Comparison of ENCODE assay signal across 13 cellular contexts in genomic region chr11:67367014-67367835, GRCh38. TPM values are rescaled to one million over a fixed set of nuclear protein-coding genes. Genes with fewer than 3 reads are reported as not detected.
DNase-seq lines count a peak whose midpoint lies in the region; ATAC-seq and TF ChIP-seq lines count a peak whose summit lies in the region.
"Had no signal": no experiment of that assay in that cellular context is flagged by ENCODE, and none has a peak within 500 bp of the region (broad histone marks: within the 10 kb centered on the region; RNA-seq: fewer than 3 reads in every experiment).

No MANE protein-coding gene starts in this region.

- intact Hi-C loops in ascending aorta (cut with DNase I) (no loop called here), spleen (cut with DNase I; ENCODE audit: low total_unique reads) (no loop called here)

- DNase-seq in GM23248 = peak; percentile 40
- DNase-seq in ascending aorta (ENCODE audit: low spot score in 2 of 2) = no peak
- DNase-seq in hepatocyte (ENCODE audit: low spot score) = peak; percentile 62
- DNase-seq in spleen = peak; percentile 85
- no peak for DNase-seq in inferior parietal cortex (ENCODE audit: extremely low spot score)
- no peak for DNase-seq in kidney tubule cell (ENCODE audit: low spot score)
- DNase-seq in hepatic stellate cell (ENCODE audit: low spot score) = no peak
- DNase-seq: kidney, MM.1S, psoas muscle, SHP77 had no signal

- no peak for TF ChIP-seq POLR2A in spleen (IDR thresholded peaks at IDR 0.05)

- peaks cover 48% of the 10 kb centered on the region for H3F3A ChIP-seq in GM23248 (ENCODE audit: insufficient read depth)

- H3K4me1 ChIP-seq in GM23248 (ENCODE audit: insufficient read depth) (peaks cover 55% of the 10 kb centered on the region), ascending aorta (peaks cover 4 to 33% of the 10 kb centered on the region in 2 donors), hepatocyte (ENCODE audit: insufficient read depth) (peaks cover 66% of the 10 kb centered on the region), spleen (peaks cover 55 to 98% (median 85%) of the 10 kb centered on the region in 6 donors)

- H3K9ac ChIP-seq in GM23248 = peak overlapping the region; percentile 62

- H3K27ac ChIP-seq in GM23248 (peak overlapping the region; percentile 62), ascending aorta (peak overlapping the region; percentile 33 to 53), hepatocyte (peak overlapping the region; percentile 99), spleen (peak overlapping the region in 5 of 8 donors; percentile 41 to 80 (median 54))
- H3K27ac ChIP-seq: psoas muscle had no signal

- no peak for ATAC-seq in GM19324 (IDR thresholded peaks at IDR 0.05; ENCODE audit: low FRiP score, unreplicated experiment)

- peak overlapping the region; percentile 69 for H3K4me2 ChIP-seq in GM23248 (ENCODE audit: unreplicated experiment)
- peak overlapping the region; percentile 69 for H3K4me2 ChIP-seq in hepatocyte

- H4K20me1 ChIP-seq in GM23248 (ENCODE audit: insufficient read depth) (peaks cover 23% of the 10 kb centered on the region), hepatocyte (ENCODE audit: insufficient read depth, poor library complexity, severe bottlenecking) (no peaks in the 10 kb centered on the region)

- peaks cover 100% of the 10 kb centered on the region for H3K79me2 ChIP-seq in GM23248 (ENCODE audit: insufficient read depth)
- H3K79me2 ChIP-seq in hepatocyte = peaks cover 37% of the 10 kb centered on the region

- in situ Hi-C loops in GM23248 (cut with MboI) = no loop called here

- 52 to 59% methylated on average over 19 to 26 of the region's 26 CpGs for WGBS in GM23248 (ENCODE audit: low coverage in 1 of 2, low lambda C conversion rate in 2 of 2, missing lambda C conversion rate in 2 of 2), 2 experiments
- WGBS in hepatocyte (ENCODE audit: low lambda C conversion rate, missing lambda C conversion rate) = 65% methylated on average over 20 of the region's 26 CpGs
- 45 to 63% (median 50%) methylated on average over 22 to 26 of the region's 26 CpGs for WGBS in spleen, 5 donors

- H3K9me2 ChIP-seq in GM23248 (ENCODE audit: insufficient read depth) = no peaks in the 10 kb centered on the region
- H3K9me2 ChIP-seq in hepatocyte (replicated peaks; ENCODE audit: insufficient read depth) = no peaks in the 10 kb centered on the region

- no peaks in the 10 kb centered on the region for H3K27me3 ChIP-seq in GM23248 (replicated peaks; ENCODE audit: insufficient read depth)
- no peaks in the 10 kb centered on the region for H3K27me3 ChIP-seq in ascending aorta
- H3K27me3 ChIP-seq in hepatocyte = no peaks in the 10 kb centered on the region
- H3K27me3 ChIP-seq in spleen (replicated peaks in 1 of 7) = peaks cover 0 to 2% (median 0%) of the 10 kb centered on the region in 7 donors

- H2AFZ ChIP-seq in GM23248 (no peak overlapping the region), hepatocyte (no peak overlapping the region)

- H3K9me3 ChIP-seq in GM23248 (ENCODE audit: low read depth) = no peaks in the 10 kb centered on the region
- H3K9me3 ChIP-seq in ascending aorta = no peaks in the 10 kb centered on the region
- no peaks in the 10 kb centered on the region for H3K9me3 ChIP-seq in hepatocyte (ENCODE audit: low read depth)
- H3K9me3 ChIP-seq in spleen = no peaks in the 10 kb centered on the region
- H3K9me3 ChIP-seq: psoas muscle had no signal

- H3K36me3 ChIP-seq in GM23248 (ENCODE audit: low read depth) (peaks cover 19% of the 10 kb centered on the region; the same call in 1 of the 2 replicates), ascending aorta (peaks cover 9 to 11% of the 10 kb centered on the region in 2 donors), hepatocyte (replicated peaks; ENCODE audit: insufficient read depth, low read depth) (no peaks in the 10 kb centered on the region), spleen (peaks cover 0 to 26% (median 0%) of the 10 kb centered on the region in 6 donors)

- H3K4me3 ChIP-seq in GM23248 (peak overlapping the region; percentile 36), ascending aorta (no peak overlapping the region), hepatocyte (no peak overlapping the region), spleen (no peak overlapping the region)
- H3K4me3 ChIP-seq: psoas muscle had no signal

- TF ChIP-seq CTCF in ascending aorta (IDR thresholded peaks at IDR 0.05) (no peak), hepatocyte (IDR thresholded peaks at IDR 0.05; ENCODE audit: poor library complexity) (no peak), spleen (IDR thresholded peaks at IDR 0.05 in 8 of 11, conservative IDR thresholded peaks at IDR 0.05 in 3 of 11) (no peak)

RNA-seq across cellular contexts. Expression of gene CLCF1, which starts 6.2 kb away (rescaled TPM):
- total RNA-seq in GM23248 (2014; rRNA removed; shearing (Covaris generic)) = 33.0 and 39.1 TPM in 2 replicates
- polyA plus RNA-seq in GM23248 (2016; fragmentation: Nextera tagmentation; extraction: Ambion mirVana) (20.0 and 21.1 TPM in 2 replicates), hepatocyte (6.5 and 9.4 TPM in 2 replicates), spleen (1 to 10 TPM; 6.0 to 9.3 (median 9.0) TPM)
- total RNA-seq in ascending aorta (32.6 TPM), hepatocyte (5.5 and 13.2 TPM in 2 replicates), spleen (10 to 100 TPM in 2 of 7 donors, 1 to 10 TPM in 5; 4.3 to 13.7 (median 6.7) TPM)

RNA-seq across cellular contexts. Expression of gene POLD4, which starts 13.9 kb away (rescaled TPM):
- total RNA-seq in GM23248 (2014; rRNA removed; shearing (Covaris generic)) = 86.6 and 109 TPM in 2 replicates
- 121 and 136 TPM in 2 replicates for polyA plus RNA-seq in GM23248 (2016; fragmentation: Nextera tagmentation; extraction: Ambion mirVana)
- total RNA-seq in ascending aorta = 107 TPM
- 69.8 and 74.4 TPM in 2 replicates for total RNA-seq in hepatocyte
- 97.4 and 117 TPM in 2 replicates for polyA plus RNA-seq in hepatocyte
- total RNA-seq in spleen = 100 to 1,000 TPM in 4 of 7 donors, 10 to 100 TPM in 3; 81.4 to 159 (median 103) TPM
- polyA plus RNA-seq in spleen = 100 to 1,000 TPM; 267 to 290 (median 279) TPM

RNA-seq across cellular contexts. Expression of gene RAD9A, which starts 24.6 kb away (rescaled TPM):
- total RNA-seq in GM23248 (2014; rRNA removed; shearing (Covaris generic)) = 0.51 and 4.6 TPM in 2 replicates
- 3.9 and 5.7 TPM in 2 replicates for polyA plus RNA-seq in GM23248 (2016; fragmentation: Nextera tagmentation; extraction: Ambion mirVana)
- 22.6 TPM for total RNA-seq in ascending aorta
- 17.3 and 24.0 TPM in 2 replicates for total RNA-seq in hepatocyte
- polyA plus RNA-seq in hepatocyte = 20.2 and 25.0 TPM in 2 replicates
- 10 to 100 TPM; 21.6 to 37.5 (median 29.7) TPM for total RNA-seq in spleen
- 10 to 100 TPM; 18.2 to 44.8 (median 37.1) TPM for polyA plus RNA-seq in spleen

RNA-seq across cellular contexts. Expression of gene PPP1CA, which starts 34.4 kb away (rescaled TPM):
- total RNA-seq in GM23248 (2014; rRNA removed; shearing (Covaris generic)) = 140 and 172 TPM in 2 replicates
- polyA plus RNA-seq in GM23248 (2016; fragmentation: Nextera tagmentation; extraction: Ambion mirVana) = 207 and 222 TPM in 2 replicates
- 113 TPM for total RNA-seq in ascending aorta
- 146 and 152 TPM in 2 replicates for total RNA-seq in hepatocyte
- 242 TPM in 2 replicates for polyA plus RNA-seq in hepatocyte
- total RNA-seq in spleen = 100 to 1,000 TPM; 147 to 192 (median 157) TPM
- polyA plus RNA-seq in spleen = 100 to 1,000 TPM; 152 to 207 (median 170) TPM

RNA-seq across cellular contexts. Expression of gene TBC1D10C, which starts 36.7 kb away (rescaled TPM):
- total RNA-seq in GM23248 (2014; rRNA removed; shearing (Covaris generic)) = not detected in 2 replicates
- polyA plus RNA-seq in GM23248 (2016; fragmentation: Nextera tagmentation; extraction: Ambion mirVana) (0.25 TPM in 1 of 2 replicates, not detected in the other), hepatocyte (0.07 and 0.26 TPM in 2 replicates), spleen (100 to 1,000 TPM; 174 to 270 (median 196) TPM)
- total RNA-seq in ascending aorta (0.64 TPM), hepatocyte (0.16 TPM in 1 of 2 replicates, not detected in the other), spleen (100 to 1,000 TPM in 4 of 7 donors, 10 to 100 TPM in 3; 66.3 to 132 (median 101) TPM)
- total RNA-seq: NCI-H460 had no signal

Comparison
In these comparisons a context has a peak if more than half of its experiments do, and no peak if none do; other contexts are left out.
1. DNase-seq: peak in GM23248 (single experiment), hepatocyte (single experiment) and spleen (single experiment); none in ascending aorta (0 of 2), inferior parietal cortex (single experiment), kidney tubule cell (single experiment) and hepatic stellate cell (single experiment).
2. H3K27ac ChIP-seq: peak in every context shown above with its lines; median percentile 99 in hepatocyte; 62 in GM23248; 54 in spleen; 43 in ascending aorta.